8 cellular contexts compared by ENCODE assay signal in genomic region chr2:34012728-34013302, GRCh38.
A peak's percentile ranks its signal among the peaks of the same experiment; 100 is the strongest.
DNase-seq lines count a peak whose midpoint lies in the region; ATAC-seq and TF ChIP-seq lines count a peak whose summit lies in the region.

No MANE protein-coding gene starts in this region.

- intact Hi-C loops in Caco-2 (cut with micrococcal nuclease; ENCODE audit: unreplicated experiment), result loop anchor here (1.0 to 2.0 kb wide), 4 partner anchors 83 to 1398 kb away; no protein-coding TSS in a partner anchor

- no peaks in the 10 kb centered on the region for H3K36me3 ChIP-seq in Caco-2 (ENCODE audit: control insufficient read depth, insufficient read depth, low read length)

- no TSS peak for BruUV-seq in Caco-2 (replicated peaks; lab: Mats Ljungman, UMichigan)

- CTCF ChIA-PET in Caco-2 (lab: Charles Lee), result interaction anchor here (0.7 to 1.1 kb wide), 3 partner anchors 24 to 1416 kb away, joined by 3 to 4 read pairs (median 4); no protein-coding TSS in a partner anchor

- H3K4me1 Mint-ChIP-seq in Caco-2 (ENCODE audit: low read depth, unreplicated experiment) (no peaks in the 10 kb centered on the region), endothelial cell (ENCODE audit: unreplicated experiment) (peaks cover 10% of the 10 kb centered on the region)

- TF ChIP-seq CTCF in Caco-2 (IDR thresholded peaks at IDR 0.05; ENCODE audit: insufficient read depth in 1 of 2, low read depth in 1 of 2, low read length in 1 of 2, severe bottlenecking in 1 of 2, unreplicated experiment in 1 of 2) (peak; percentile 80), endothelial cell (IDR thresholded peaks at IDR 0.05; ENCODE audit: unreplicated experiment) (peak; percentile 65)

- H3K27me3 Mint-ChIP-seq in Caco-2 (ENCODE audit: insufficient read depth, unreplicated experiment) (peaks cover 9% of the 10 kb centered on the region), endothelial cell (ENCODE audit: unreplicated experiment) (no peaks in the 10 kb centered on the region)

- ATAC-seq in GM18909 (IDR thresholded peaks at IDR 0.05; ENCODE audit: poor library complexity, unreplicated experiment) (peak; percentile 84), HG03460 (IDR thresholded peaks at IDR 0.05; ENCODE audit: unreplicated experiment) (peak; percentile 65)

- POLR2A ChIA-PET in Caco-2 (lab: Charles Lee), result no interaction called here

- H3K27ac Mint-ChIP-seq in Caco-2 (ENCODE audit: unreplicated experiment), result no peak overlapping the region
- no peak overlapping the region for H3K27ac Mint-ChIP-seq in endothelial cell (ENCODE audit: unreplicated experiment)

- H3K9me3 Mint-ChIP-seq in Caco-2 (ENCODE audit: unreplicated experiment) (no peaks in the 10 kb centered on the region), endothelial cell (ENCODE audit: unreplicated experiment) (no peaks in the 10 kb centered on the region)

- peaks cover 13% of the 10 kb centered on the region for H3K9me3 ChIP-seq in Caco-2

- 0 out of 2 replicates have a peak, but pooled peaks cover 3% of the 10 kb centered on the region for H3K4me1 ChIP-seq in Caco-2

- H3K27me3 ChIP-seq in Caco-2 (replicated peaks; ENCODE audit: control insufficient read depth, insufficient read depth, low read length), result no peaks in the 10 kb centered on the region

- peak; percentile 75 to 77 for DNase-seq in Caco-2
- DNase-seq in RKO (ENCODE audit: low spot score), result peak; percentile 76
- peak; percentile 81 for DNase-seq in endothelial cell (ENCODE audit: low spot score)
- peak; percentile 81 for DNase-seq in midbrain (lab: John Stamatoyannopoulos, UW)
- DNase-seq in NCI-H187 (lab: John Stamatoyannopoulos, UW), result no peak
- DNase-seq in DMS79 treated with DMSO at 0.1 percent for 48 hours (lab: John Stamatoyannopoulos, UW), result no peak

- no peaks in the 10 kb centered on the region for H3K36me3 Mint-ChIP-seq in Caco-2 (ENCODE audit: insufficient read depth, unreplicated experiment)
- H3K36me3 Mint-ChIP-seq in endothelial cell (ENCODE audit: low read depth, unreplicated experiment), result peaks cover 6% of the 10 kb centered on the region

- no peak overlapping the region for H3K4me3 ChIP-seq in Caco-2 (ENCODE audit: low read depth, low read length)

- H3K4me3 Mint-ChIP-seq in Caco-2 (ENCODE audit: unreplicated experiment) (no peak overlapping the region), endothelial cell (ENCODE audit: unreplicated experiment) (no peak overlapping the region)

Comparison
In these comparisons a context has a peak if more than half of its experiments do, and no peak if none do; other contexts are left out.
1. DNase-seq: peak in Caco-2 (2 of 2), RKO (single experiment), endothelial cell (single experiment) and midbrain (single experiment); none in NCI-H187 (0 of 2) and DMS79 treated with DMSO at 0.1 percent for 48 hours (single experiment).